In the genomic region with DNA sequence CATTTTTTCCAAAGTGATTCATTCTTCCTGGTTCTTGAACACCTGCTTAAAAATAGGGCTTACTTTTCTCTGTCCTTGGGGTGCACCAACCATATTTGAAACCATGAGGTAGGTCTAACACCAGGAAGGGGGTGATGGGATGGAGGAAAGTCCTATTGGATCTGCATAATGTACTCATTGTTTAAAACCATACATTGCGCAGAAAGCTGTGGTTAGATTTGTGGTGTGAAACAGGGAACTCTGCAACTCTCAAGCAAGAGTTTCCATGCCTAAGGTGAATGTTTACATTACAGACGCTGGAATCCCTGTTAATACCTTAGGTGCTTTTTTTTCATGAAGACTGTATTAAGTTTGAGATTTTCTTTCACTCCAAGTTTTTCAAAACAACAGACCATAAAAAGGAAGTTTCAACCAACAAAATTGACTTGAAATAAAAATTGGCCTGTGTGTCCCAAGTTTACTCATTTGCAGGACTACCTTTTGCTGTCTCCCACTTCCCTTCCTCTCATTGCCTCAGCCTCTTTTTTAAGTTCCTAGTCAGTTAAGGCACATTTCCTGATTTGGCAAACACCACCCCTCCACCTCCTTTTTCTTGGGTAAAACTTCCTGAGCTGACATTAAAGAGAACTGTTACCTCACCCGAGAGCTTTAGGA, we compare ENCODE assay signal across 14 cellular contexts. TPM values are rescaled to one million over a fixed set of nuclear protein-coding genes. Genes with fewer than 3 reads are reported as not detected.
DNase-seq lines count a peak whose midpoint lies in the region; ATAC-seq and TF ChIP-seq lines count a peak whose summit lies in the region.
"Had no signal": no experiment of that assay in that cellular context is flagged by ENCODE, and none has a peak within 500 bp of the region (broad histone marks: within the 10 kb centered on the region; RNA-seq: fewer than 3 reads in every experiment).

No MANE protein-coding gene starts in this region.

- peak; percentile 34 for DNase-seq in G401 (ENCODE audit: low spot score)
- peak; percentile 78 for DNase-seq in KBM-7
- peak; percentile 13 for DNase-seq in SW480 (ENCODE audit: low spot score)
- no peak for DNase-seq in nephron progenitor cell
- no peak for DNase-seq in NCI-H1417 (lab: John Stamatoyannopoulos, UW)
- no peak for DNase-seq in stimulated activated CD4-positive, alpha-beta T cell treated with anti-CD3 and anti-CD28 coated beads, Interleukin-15, amount 100 ng/mL, for 24 hours
- DNase-seq: DMS79; NCI-H1694; NCI-H774; SHP77; stimulated activated CD4-positive, alpha-beta T cell treated with anti-CD3 and anti-CD28 coated beads, Interleukin-4, amount 100 ng/mL, for 1 hour had no signal

- TF ChIP-seq CTCF in nephron progenitor cell (IDR thresholded peaks at IDR 0.05), result no peak

- H3K4me1 Mint-ChIP-seq in nephron progenitor cell, result peaks cover 29% of the 10 kb centered on the region

- H3K36me3 Mint-ChIP-seq in nephron progenitor cell (ENCODE audit: low read depth), result no peaks in the 10 kb centered on the region
- H3K36me3 Mint-ChIP-seq: activated naive CD8-positive, alpha-beta T cell had no signal

- no peak overlapping the region for H3K4me3 Mint-ChIP-seq in nephron progenitor cell
- H3K4me3 Mint-ChIP-seq: activated naive CD8-positive, alpha-beta T cell had no signal

- ATAC-seq in HG02973 (IDR thresholded peaks at IDR 0.05; ENCODE audit: unreplicated experiment), result no peak
- ATAC-seq in GM21825 (IDR thresholded peaks at IDR 0.05; ENCODE audit: unreplicated experiment), result no peak

- in situ Hi-C loops in G401 (cut with HindIII; ENCODE audit: low sequenced_read_pairs) (no loop called here), KBM-7 (cut with MboI; ENCODE audit: low pct_unique_long_range_greater_than_20kb, low sequenced_read_pairs) (no loop called here)

- peaks cover 3% of the 10 kb centered on the region for H3K27me3 Mint-ChIP-seq in nephron progenitor cell (ENCODE audit: low read depth, poor library complexity)

- peak overlapping the region; percentile 57 for H3K27ac Mint-ChIP-seq in nephron progenitor cell
- H3K27ac Mint-ChIP-seq: activated naive CD8-positive, alpha-beta T cell had no signal

- H3K9me3 Mint-ChIP-seq in nephron progenitor cell, result no peaks in the 10 kb centered on the region

RNA-seq across cellular contexts. Expression of a gene that starts 48.0 kb away (rescaled TPM):
- total RNA-seq in G401 (2014; rRNA removed; shearing (Covaris generic)), result 207 and 336 TPM in 2 replicates

Comparison
In these comparisons a context has a peak if more than half of its experiments do, and no peak if none do; other contexts are left out.
1. DNase-seq: peak in G401 (single experiment), KBM-7 (single experiment) and SW480 (single experiment); none in nephron progenitor cell (single experiment), NCI-H1417 (0 of 3) and stimulated activated CD4-positive, alpha-beta T cell treated with anti-CD3 and anti-CD28 coated beads, Interleukin-15, amount 100 ng/mL, for 24 hours (single experiment).